Comparison of ENCODE assay signal across 8 cellular contexts in the genomic region with DNA sequence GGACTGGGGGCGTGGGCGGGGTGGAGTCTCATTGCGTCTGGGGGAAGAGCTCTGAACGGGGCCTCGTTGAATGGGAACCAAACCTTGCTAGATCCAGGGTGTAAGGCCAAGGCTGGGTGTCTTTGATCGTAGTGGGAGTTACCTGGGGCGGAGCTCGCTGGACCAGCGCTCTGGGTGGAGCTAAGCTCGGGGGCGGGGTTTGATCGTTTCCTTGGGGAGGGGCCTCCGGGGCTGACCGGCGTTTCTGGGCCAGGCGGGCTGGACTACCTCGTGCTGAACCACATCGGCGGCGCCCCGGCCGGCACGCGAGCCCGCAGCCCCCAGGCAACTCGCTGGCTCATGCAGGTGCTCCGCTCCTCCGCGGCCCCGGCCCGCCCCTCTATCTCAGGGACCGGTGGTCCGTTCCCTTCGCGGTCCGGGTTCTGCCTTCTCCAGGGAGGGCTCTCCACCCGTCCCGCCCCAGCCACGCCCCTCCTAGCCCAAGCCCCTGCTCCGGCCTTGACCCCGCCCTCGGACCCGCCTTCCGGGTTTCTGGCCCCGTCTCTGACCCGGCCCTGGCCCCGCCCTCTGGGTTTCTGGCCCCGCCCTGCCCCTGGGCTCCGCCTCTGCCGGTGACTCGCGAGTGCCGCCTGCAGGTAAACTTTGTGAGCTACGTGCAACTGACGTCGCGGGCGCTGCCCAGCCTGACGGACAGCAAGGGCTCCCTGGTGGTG.
DNase-seq lines count a peak whose midpoint lies in the region; ATAC-seq and TF ChIP-seq lines count a peak whose summit lies in the region.

No MANE protein-coding gene starts in this region.

- peak; percentile 87 for TF ChIP-seq CTCF in neutrophil (IDR thresholded peaks at IDR 0.05)

- peak overlapping the region; percentile 88 for H3K27ac ChIP-seq in neutrophil
- no peak overlapping the region for H3K27ac ChIP-seq in subcutaneous abdominal adipose tissue (ENCODE audit: low read depth, low read length)

- TF ChIP-seq POLR2A in Raji (IDR thresholded peaks at IDR 0.05; ENCODE audit: insufficient read depth, low read depth, low read length) = peak; percentile 58

- peak overlapping the region in 4 of 5 donors; percentile 22 to 59 (median 55) for H3K9ac ChIP-seq in subcutaneous abdominal adipose tissue (ENCODE audit: low read length in 5 of 5)

- H3K36me3 ChIP-seq in neutrophil (peaks cover 1% of the 10 kb centered on the region), subcutaneous abdominal adipose tissue (ENCODE audit: control insufficient read depth in 5 of 5, insufficient read depth in 5 of 5, low read length in 5 of 5) (peaks cover 0 to 3% (median under 1%) of the 10 kb centered on the region in 5 donors)

- H3K4me1 ChIP-seq in neutrophil (ENCODE audit: control insufficient read depth in 1 of 2, insufficient read depth in 1 of 2, low read depth in 1 of 2, low read length in 1 of 2) = peaks cover 34 to 45% of the 10 kb centered on the region in 2 experiments
- peaks cover 0 to 38% (median 29%) of the 10 kb centered on the region in 5 donors for H3K4me1 ChIP-seq in subcutaneous abdominal adipose tissue (ENCODE audit: control insufficient read depth in 5 of 5, insufficient read depth in 5 of 5, low read length in 5 of 5)

- peaks cover under 1% of the 10 kb centered on the region for H3K27me3 ChIP-seq in neutrophil
- H3K27me3 ChIP-seq in subcutaneous abdominal adipose tissue (ENCODE audit: control insufficient read depth in 5 of 5, insufficient read depth in 4 of 5, low read length in 5 of 5) = no peaks in the 10 kb centered on the region

- DNase-seq in DMS53 (lab: John Stamatoyannopoulos, UW) = peak; percentile 93
- peak; percentile 90 to 91 for DNase-seq in Kasumi-1 (lab: John Stamatoyannopoulos, UW)
- peak; percentile 98 for DNase-seq in activated gamma-delta T cell treated with anti-CD3 and anti-CD28 coated beads, Interleukin-2, amount 50 U/mL, for 16 hours (ENCODE audit: low read depth)
- peak; percentile 98 for DNase-seq in germinal center (ENCODE audit: low spot score)

- ATAC-seq in GM21786 (IDR thresholded peaks at IDR 0.05; ENCODE audit: unreplicated experiment) = peak; percentile 53

- H3K4me3 ChIP-seq in neutrophil (ENCODE audit: low read depth in 1 of 2, low read length in 1 of 2) (peak overlapping the region; percentile 68 to 91), subcutaneous abdominal adipose tissue (ENCODE audit: low read depth in 1 of 5, low read length in 5 of 5) (peak overlapping the region; percentile 62 to 73 (median 64))

- H3K9me3 ChIP-seq in neutrophil = no peaks in the 10 kb centered on the region
- no peaks in the 10 kb centered on the region for H3K9me3 ChIP-seq in subcutaneous abdominal adipose tissue (ENCODE audit: control insufficient read depth in 5 of 5, low read length in 5 of 5)
